ENCODE assay signal across 8 cellular contexts in genomic region chr4:127479031-127479622, GRCh38.
DNase-seq lines count a peak whose midpoint lies in the region; ATAC-seq, FAIRE-seq and TF ChIP-seq lines count a peak whose summit lies in the region.

No MANE protein-coding gene starts in this region.

- POLR2A ChIA-PET in HCT116 (lab: Charles Lee), result no interaction called here

- ATAC-seq in HCT116, result peak; percentile 54; the same call in 1 of the 2 replicates
- no peak for ATAC-seq in gastroesophageal sphincter
- ATAC-seq in upper lobe of right lung, result no peak
- no peak for ATAC-seq in GM19452 (IDR thresholded peaks at IDR 0.05; ENCODE audit: unreplicated experiment)

- H3K4me1 ChIP-seq in HCT116 (ENCODE audit: control insufficient read depth in 1 of 2, insufficient read depth in 2 of 2, low read length in 2 of 2), result no peaks in the 10 kb centered on the region
- no peaks in the 10 kb centered on the region for H3K4me1 ChIP-seq in gastroesophageal sphincter
- no peaks in the 10 kb centered on the region for H3K4me1 ChIP-seq in upper lobe of right lung

- H2AFZ ChIP-seq in HCT116 (ENCODE audit: low read depth, low read length, poor library complexity, severe bottlenecking), result peak overlapping the region; percentile 50

- no peaks in the 10 kb centered on the region for H3K79me2 ChIP-seq in HCT116 (ENCODE audit: insufficient read depth, low read length)

- no peak overlapping the region for H3K4me2 ChIP-seq in HCT116 (ENCODE audit: low read length)

- RAD21 ChIA-PET in HCT116 (lab: Charles Lee; ENCODE audit: low non-redundant PET in 1 of 2, low total read pairs in 2 of 2, uncharacterized antibody in 2 of 2, unreplicated experiment in 2 of 2), result no interaction called here

- no peaks in the 10 kb centered on the region for H3K36me3 ChIP-seq in HCT116 (ENCODE audit: control insufficient read depth in 1 of 2, insufficient read depth in 2 of 2, low read length in 2 of 2)
- no peaks in the 10 kb centered on the region for H3K36me3 ChIP-seq in gastroesophageal sphincter
- no peaks in the 10 kb centered on the region for H3K36me3 ChIP-seq in upper lobe of right lung

- H3K27me3 ChIP-seq in HCT116 (ENCODE audit: insufficient read depth, low read length) (no peaks in the 10 kb centered on the region), gastroesophageal sphincter (no peaks in the 10 kb centered on the region), upper lobe of right lung (no peaks in the 10 kb centered on the region)

- no TSS peak for BruUV-seq in HCT116 (replicated peaks; lab: Mats Ljungman, UMichigan)

- DNase-seq in D721Med (ENCODE audit: insufficient read length, low spot score), result no peak
- DNase-seq in HCT116 (ENCODE audit: low read depth, low spot score), result peak; percentile 39
- peak; percentile 15 for DNase-seq in RPMI8226
- no peak for DNase-seq in upper lobe of right lung
- DNase-seq in nucleus accumbens (lab: John Stamatoyannopoulos, UW), result no peak
- DNase-seq in DMS79 (lab: John Stamatoyannopoulos, UW), result no peak

- no peak overlapping the region for H3K9ac ChIP-seq in HCT116 (ENCODE audit: low read length)

- no peak for FAIRE-seq in D721Med (lab: Jason Lieb, UNC)

- peak; percentile 66 for TF ChIP-seq CTCF in D721Med (IDR thresholded peaks at IDR 0.05; ENCODE audit: insufficient read depth, missing control alignments)
- peak; percentile 42 to 77 (median 44); a peak in 5 of 6 replicates for TF ChIP-seq CTCF in HCT116 (IDR thresholded peaks at IDR 0.05 in 2 of 3, conservative IDR thresholded peaks at IDR 0.05 in 1 of 3; ENCODE audit: borderline replicate concordance in 1 of 3, insufficient read depth in 1 of 3, low read depth in 2 of 3, low read length in 2 of 3)
- TF ChIP-seq CTCF in gastroesophageal sphincter (IDR thresholded peaks at IDR 0.05), result peak; percentile 47 to 62 (median 48)
- peak; percentile 61 for TF ChIP-seq CTCF in upper lobe of right lung (IDR thresholded peaks at IDR 0.05)

- TF ChIP-seq RAD21 in HCT116 (IDR thresholded peaks at IDR 0.05; ENCODE audit: low read depth), result peak; percentile 75

- H3K4me3 ChIP-seq in HCT116 (replicated peaks in 1 of 2; ENCODE audit: low read depth in 1 of 2, low read length in 2 of 2) (no peak overlapping the region), gastroesophageal sphincter (no peak overlapping the region), upper lobe of right lung (no peak overlapping the region)

- no peaks in the 10 kb centered on the region for H3K9me2 ChIP-seq in HCT116 (ENCODE audit: insufficient read depth)

- TF ChIP-seq POLR2A in HCT116 (IDR thresholded peaks at IDR 0.05; ENCODE audit: borderline replicate concordance, extremely low read depth, insufficient read depth, insufficient read length), result no peak
- TF ChIP-seq POLR2A in gastroesophageal sphincter (IDR thresholded peaks at IDR 0.05), result no peak

- TF ChIP-seq EP300 in gastroesophageal sphincter (IDR thresholded peaks at IDR 0.05), result no peak

- no peaks in the 10 kb centered on the region for H3K9me3 ChIP-seq in HCT116 (ENCODE audit: control insufficient read depth in 1 of 2, insufficient read depth in 1 of 2, low read depth in 1 of 2, low read length in 2 of 2)
- H3K9me3 ChIP-seq in gastroesophageal sphincter, result no peaks in the 10 kb centered on the region
- no peaks in the 10 kb centered on the region for H3K9me3 ChIP-seq in upper lobe of right lung

- intact Hi-C loops in HCT116 (cut with micrococcal nuclease) (no loop called here), upper lobe of right lung (cut with DNase I) (no loop called here)

- H3K27ac ChIP-seq in HCT116 (ENCODE audit: low read depth, low read length) (no peak overlapping the region), gastroesophageal sphincter (no peak overlapping the region), upper lobe of right lung (no peak overlapping the region)

- CTCF ChIA-PET in HCT116 (lab: Charles Lee), result no interaction called here

- H4K20me1 ChIP-seq in HCT116 (ENCODE audit: insufficient read depth), result no peaks in the 10 kb centered on the region

TF ChIP-seq in HCT116, 20 proteins besides CTCF, POLR2A, EP300 and RAD21:
- no peak for TF ChIP-seq SRF (IDR thresholded peaks at IDR 0.05; ENCODE audit: low read depth)
- no peak for TF ChIP-seq SP1 (IDR thresholded peaks at IDR 0.05; ENCODE audit: low read depth)

Comparison
In these comparisons a context has a peak if more than half of its experiments do, and no peak if none do; other contexts are left out.
1. DNase-seq: peak in HCT116 (single experiment) and RPMI8226 (single experiment); none in D721Med (single experiment), upper lobe of right lung (single experiment), nucleus accumbens (0 of 56) and DMS79 (single experiment).
2. Peak in every context shown above with its lines, with median percentiles within 50 percentile points of each other: CTCF ChIP-seq.